8 cellular contexts compared by ENCODE assay signal in the genomic region with DNA sequence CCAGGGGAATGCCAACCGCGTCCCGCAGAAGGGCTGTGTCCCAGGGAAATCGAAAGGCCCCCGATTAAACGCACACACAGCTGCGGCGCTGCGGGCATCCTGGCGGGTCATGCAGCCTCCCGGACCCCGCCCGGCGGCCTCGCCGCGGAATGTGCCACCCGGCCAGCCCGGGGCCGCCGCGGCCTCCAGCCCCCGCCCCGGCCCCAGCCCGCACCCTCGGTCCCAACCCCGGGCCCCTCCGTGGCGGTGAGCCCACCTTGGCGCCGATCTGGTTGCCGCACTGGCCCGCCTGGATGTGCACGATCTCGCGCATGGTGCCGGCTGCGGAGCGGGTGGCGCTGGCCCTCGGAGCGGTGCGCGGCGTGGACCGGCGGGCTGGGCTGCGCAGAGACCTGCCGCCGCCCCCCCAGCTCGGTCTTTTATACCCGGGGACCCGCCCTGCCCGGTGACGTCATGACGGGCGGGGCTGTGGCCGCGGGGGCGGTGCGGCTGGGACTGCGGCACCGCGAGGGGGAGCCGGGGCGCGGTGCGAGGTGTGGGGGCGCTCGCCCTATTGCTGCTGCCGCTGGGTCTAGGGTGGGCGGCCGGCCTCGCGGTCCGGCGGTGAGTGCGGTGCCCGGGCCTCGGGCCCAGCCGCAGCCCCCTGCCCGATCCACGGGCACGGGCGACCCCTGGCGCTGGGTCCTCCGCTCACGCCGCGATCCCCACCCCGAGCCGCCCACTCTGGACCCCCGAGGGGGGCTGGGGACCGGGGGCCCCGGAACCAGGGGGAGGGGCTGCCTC. TPM values are rescaled to one million over a fixed set of nuclear protein-coding genes. Genes with fewer than 3 reads are reported as not detected.
A peak's percentile ranks its signal among the peaks of the same experiment; 100 is the strongest.
DNase-seq lines count a peak whose midpoint lies in the region; ATAC-seq, FAIRE-seq and TF ChIP-seq lines count a peak whose summit lies in the region.

A gene (minus strand): TSS at position 394 of the 783 bp plus-strand sequence. CDS start 81 bp downstream, at position 313.

- CTCF ChIA-PET in activated CD4-positive, alpha-beta T cell treated with anti-CD3 and anti-CD28 coated beads, Interleukin-2, amount 10 ng/mL, durations not matched to agents 7 days and 5 days (lab: Charles Lee), result interaction anchor here (0.6 to 2.0 kb wide), 9 partner anchors 9 to 94 kb away, joined by 3 to 5 read pairs (median 4); no protein-coding TSS in a partner anchor
- CTCF ChIA-PET in HepG2 (lab: Yijun Ruan, JAX; ENCODE audit: low intra/inter-chr PET ratio, low total read pairs), result interaction anchor here (0.8 to 1.9 kb wide), 2 partner anchors 31 to 94 kb away, joined by 3 to 12 read pairs; no protein-coding TSS in a partner anchor

- peak within 1 kb of the TSS; percentile 80 for H3K4me3 Mint-ChIP-seq in activated CD4-positive, alpha-beta T cell treated with anti-CD3 and anti-CD28 coated beads, Interleukin-2, amount 10 ng/mL, durations not matched to agents 7 days and 5 days
- H3K4me3 Mint-ChIP-seq in dendritic cell treated with granulocyte-macrophage colony-stimulating factor and Interleukin-4, amounts not matched to agents 40 ng/mL and 50 ng/mL, for 4 days, result peak within 1 kb of the TSS; percentile 74

- peak within 1 kb of the TSS; percentile 63 to 91 (median 70) for H3K4me3 ChIP-seq in HepG2 (replicated peaks in 1 of 3; ENCODE audit: insufficient read depth in 1 of 3, low read depth in 2 of 3, low read length in 3 of 3)

- peak; percentile 76 for TF ChIP-seq CTCF in HepG2 (CRISPR knock-in tag; IDR thresholded peaks at IDR 0.05)

- H3K27me3 ChIP-seq in HepG2 (ENCODE audit: control insufficient read depth in 1 of 2, insufficient read depth in 2 of 2, low read length in 2 of 2), result no peaks in the 10 kb centered on the region

- H3K27ac ChIP-seq in HepG2 (ENCODE audit: extremely low read length, insufficient read depth, low read length), result peak within 1 kb of the TSS; percentile 57

- H3K9me3 ChIP-seq in HepG2 (ENCODE audit: low read length), result no peaks in the 10 kb centered on the region

- peaks cover 35% of the 10 kb centered on the region for H3K27me3 Mint-ChIP-seq in activated CD4-positive, alpha-beta T cell treated with anti-CD3 and anti-CD28 coated beads, Interleukin-2, amount 10 ng/mL, durations not matched to agents 7 days and 5 days
- peaks cover 52% of the 10 kb centered on the region for H3K27me3 Mint-ChIP-seq in dendritic cell treated with granulocyte-macrophage colony-stimulating factor and Interleukin-4, amounts not matched to agents 40 ng/mL and 50 ng/mL, for 4 days

- WGBS in HepG2 (ENCODE audit: low lambda C conversion rate), result 0% methylated on average over 2 of the region's 95 CpGs

- no TSS peak for BruUV-seq in HepG2 (replicated peaks; lab: Mats Ljungman, UMichigan)

- peaks cover 4 to 18% of the 10 kb centered on the region in 2 experiments; a peak in 4 of 5 replicates for H3K36me3 ChIP-seq in HepG2 (replicated peaks in 1 of 2; ENCODE audit: control insufficient read depth in 1 of 2, insufficient read depth in 2 of 2, low read length in 2 of 2)

- H2AFZ ChIP-seq in HepG2 (ENCODE audit: low read length), result no peak within 1 kb of the TSS

- H3K9ac ChIP-seq in HepG2 (ENCODE audit: insufficient read depth, low read depth, low read length), result peak within 1 kb of the TSS; percentile 83

- H3K9me3 Mint-ChIP-seq in activated CD4-positive, alpha-beta T cell treated with anti-CD3 and anti-CD28 coated beads, Interleukin-2, amount 10 ng/mL, durations not matched to agents 7 days and 5 days, result peaks cover 3% of the 10 kb centered on the region
- no peaks in the 10 kb centered on the region for H3K9me3 Mint-ChIP-seq in dendritic cell treated with granulocyte-macrophage colony-stimulating factor and Interleukin-4, amounts not matched to agents 40 ng/mL and 50 ng/mL, for 4 days

- TF ChIP-seq EP300 in HepG2 (IDR thresholded peaks at IDR 0.05; ENCODE audit: low read depth in 2 of 2, low read length in 2 of 2) (peak in 1 of 2 experiments; percentile 14; a peak in 1 of 4 replicates), HepG2 (CRISPR knock-in tag; IDR thresholded peaks at IDR 0.05; ENCODE audit: borderline replicate concordance) (peak; percentile 39; the same call in 1 of the 2 replicates)

- in situ Hi-C loops in HepG2 (cut with HindIII; ENCODE audit: extremely low pct_ligation_motif_present, low pct_unique_long_range_greater_than_20kb), result no loop called here

- H3K27ac Mint-ChIP-seq in activated CD4-positive, alpha-beta T cell treated with anti-CD3 and anti-CD28 coated beads, Interleukin-2, amount 10 ng/mL, durations not matched to agents 7 days and 5 days, result peak within 1 kb of the TSS; percentile 84
- peak within 1 kb of the TSS; percentile 79 for H3K27ac Mint-ChIP-seq in dendritic cell treated with granulocyte-macrophage colony-stimulating factor and Interleukin-4, amounts not matched to agents 40 ng/mL and 50 ng/mL, for 4 days

- TF ChIP-seq RAD21 in HepG2 (CRISPR knock-in tag; IDR thresholded peaks at IDR 0.05), result peak; percentile 93

- peaks cover 26% of the 10 kb centered on the region for H3K4me1 Mint-ChIP-seq in activated CD4-positive, alpha-beta T cell treated with anti-CD3 and anti-CD28 coated beads, Interleukin-2, amount 10 ng/mL, durations not matched to agents 7 days and 5 days
- H3K4me1 Mint-ChIP-seq in dendritic cell treated with granulocyte-macrophage colony-stimulating factor and Interleukin-4, amounts not matched to agents 40 ng/mL and 50 ng/mL, for 4 days (ENCODE audit: low read depth), result peaks cover 26% of the 10 kb centered on the region

- intact Hi-C loops in dendritic cell treated with granulocyte-macrophage colony-stimulating factor and Interleukin-4, amounts not matched to agents 40 ng/mL and 50 ng/mL, for 4 days (cut with micrococcal nuclease), result loop anchor here (1.0 kb wide), 1 partner anchor 18 kb away; no protein-coding TSS in a partner anchor
- intact Hi-C loops in HepG2 (cut with micrococcal nuclease; ENCODE audit: unreplicated experiment), result loop anchor here (2.0 kb wide), 1 partner anchor 19 kb away; no protein-coding TSS in a partner anchor

- H4K20me1 ChIP-seq in HepG2 (ENCODE audit: insufficient read depth, low read length), result no peaks in the 10 kb centered on the region

- H3K4me1 ChIP-seq in HepG2 (ENCODE audit: insufficient read depth, low read length), result peaks cover 45% of the 10 kb centered on the region

- peak; percentile 81 for ATAC-seq in HG02885 (IDR thresholded peaks at IDR 0.05; ENCODE audit: poor library complexity, unreplicated experiment)
- peak; percentile 78 for ATAC-seq in HepG2

- H3K4me2 ChIP-seq in HepG2 (ENCODE audit: low read depth, low read length), result peak within 1 kb of the TSS; percentile 94

- H3K36me3 Mint-ChIP-seq in activated CD4-positive, alpha-beta T cell treated with anti-CD3 and anti-CD28 coated beads, Interleukin-2, amount 10 ng/mL, durations not matched to agents 7 days and 5 days (ENCODE audit: low read depth), result peaks cover 3% of the 10 kb centered on the region
- H3K36me3 Mint-ChIP-seq in dendritic cell treated with granulocyte-macrophage colony-stimulating factor and Interleukin-4, amounts not matched to agents 40 ng/mL and 50 ng/mL, for 4 days (ENCODE audit: low read depth), result peaks cover 16% of the 10 kb centered on the region

- DNase-seq in NK-92 treated with Interleukin-12 subunit alpha and Interleukin-12 subunit beta, amount 100 ng/mL, for 24 hours (lab: John Stamatoyannopoulos, UW), result peak; percentile 27
- DNase-seq in NK-92 (lab: John Stamatoyannopoulos, UW; ENCODE audit: unreplicated experiment), result no peak
- DNase-seq in NCI-H2196 (lab: John Stamatoyannopoulos, UW; ENCODE audit: unreplicated experiment), result peak; percentile 77
- peak; percentile 77 for DNase-seq in activated CD4-positive, alpha-beta T cell treated with anti-CD3 and anti-CD28 coated beads, Interleukin-2, amount 10 ng/mL, durations not matched to agents 7 days and 5 days
- DNase-seq in HepG2 (ENCODE audit: low spot score), result peak; percentile 56
- peak; percentile 88 for DNase-seq in stimulated activated CD4-positive, alpha-beta T cell treated with anti-CD3 and anti-CD28 coated beads, Interleukin-4, amount 100 ng/mL, for 1 hour

- H3K79me2 ChIP-seq in HepG2 (ENCODE audit: insufficient read depth, low read length), result peaks cover 5% of the 10 kb centered on the region

- peak; percentile 78 to 96 for TF ChIP-seq POLR2A in HepG2 (IDR thresholded peaks at IDR 0.05; ENCODE audit: insufficient read depth in 1 of 2, low read depth in 2 of 2, low read length in 2 of 2)

- POLR2A ChIA-PET in activated CD4-positive, alpha-beta T cell treated with anti-CD3 and anti-CD28 coated beads, Interleukin-2, amount 10 ng/mL, durations not matched to agents 7 days and 5 days (lab: Charles Lee), result no interaction called here
- POLR2A ChIA-PET in HepG2 (lab: Yijun Ruan, JAX), result interaction anchor here (0.6 to 3.6 kb wide), 19 partner anchors 10 to 640 kb away, joined by 3 to 23 read pairs (median 4); a partner anchor contains a TSS

- no peak for FAIRE-seq in HepG2 (lab: Jason Lieb, UNC)

RNA-seq across cellular contexts. Expression of the gene that starts here (rescaled TPM):
- total RNA-seq in activated CD4-positive, alpha-beta T cell treated with anti-CD3 and anti-CD28 coated beads, Interleukin-2, amount 10 ng/mL, durations not matched to agents 7 days and 5 days, result 1 to 10 TPM in 1 of 2 experiments, under 1 TPM in 1; 0.69 to 1.2 TPM
- total RNA-seq in HepG2 (2016; rRNA removed; fragmentation: Illumina TruSeq; extraction: Trizol), result 35.3 and 38.1 TPM in 2 replicates
- 10.1 and 10.3 TPM in 2 replicates for total RNA-seq in HepG2 (2016; cell fraction: cytosol; rRNA removed; fragmentation: Illumina TruSeq; extraction: Trizol; ENCODE audit: low read depth)
- total RNA-seq in HepG2 (2016; cell fraction: insoluble cytoplasmic fraction; rRNA removed; fragmentation: Illumina TruSeq; extraction: Trizol), result 32.8 and 36.3 TPM in 2 replicates
- 12.7 and 14.0 TPM in 2 replicates for total RNA-seq in HepG2 (2016; cell fraction: membrane; rRNA removed; fragmentation: Illumina TruSeq; extraction: Trizol)
- 13.9 and 14.1 TPM in 2 replicates for total RNA-seq in HepG2 (2016; cell fraction: nucleus; rRNA removed; fragmentation: Illumina TruSeq; extraction: Trizol)
- 106 and 178 TPM in 2 replicates for polyA plus RNA-seq in HepG2 (2011; rRNA removed)
- polyA plus RNA-seq in HepG2 (2011; cell fraction: cytosol; rRNA removed), result 118 and 142 TPM in 2 replicates
- polyA plus RNA-seq in HepG2 (2011; cell fraction: nucleus; rRNA removed), result 111 and 136 TPM in 2 replicates
- 89.5 and 170 TPM in 2 replicates for polyA plus RNA-seq in HepG2 (2012)
- 7.8 and 9.2 TPM in 2 replicates for polyA plus RNA-seq in HepG2 (2016; cell fraction: cytosol; fragmentation: Illumina TruSeq; extraction: Trizol; ENCODE audit: low read depth)
- polyA plus RNA-seq in HepG2 (2016; cell fraction: insoluble cytoplasmic fraction; fragmentation: Illumina TruSeq; extraction: Trizol; ENCODE audit: low read depth), result 37.3 and 40.4 TPM in 2 replicates
- 8.6 and 9.4 TPM in 2 replicates for polyA plus RNA-seq in HepG2 (2016; cell fraction: membrane; fragmentation: Illumina TruSeq; extraction: Trizol; ENCODE audit: low read depth)
- polyA plus RNA-seq in HepG2 (2016; cell fraction: nucleus; fragmentation: Illumina TruSeq; extraction: Trizol; ENCODE audit: insufficient read depth, low read depth), result 25.9 and 28.8 TPM in 2 replicates
- 14.5 and 150 TPM in 2 replicates for polyA minus RNA-seq in HepG2 (2011; rRNA and poly(A)+ RNA removed; ENCODE audit: low replicate concordance)
- polyA minus RNA-seq in HepG2 (2011; cell fraction: cytosol; rRNA and poly(A)+ RNA removed), result 76.6 and 136 TPM in 2 replicates
- polyA minus RNA-seq in HepG2 (2011; cell fraction: nucleus; rRNA and poly(A)+ RNA removed), result 30.0 and 49.6 TPM in 2 replicates

Comparison
In these comparisons a context has a peak if more than half of its experiments do, and no peak if none do; other contexts are left out.
1. RNA of the gene that starts here (total RNA-seq): 10.1 to 38.1 TPM in HepG2; 0.69 to 1.2 TPM in activated CD4-positive, alpha-beta T cell treated with anti-CD3 and anti-CD28 coated beads, Interleukin-2, amount 10 ng/mL, durations not matched to agents 7 days and 5 days; every median in the first group is over 4 times any median in the second.